Comparison of ENCODE assay signal across 25 cellular contexts in the genomic region with DNA sequence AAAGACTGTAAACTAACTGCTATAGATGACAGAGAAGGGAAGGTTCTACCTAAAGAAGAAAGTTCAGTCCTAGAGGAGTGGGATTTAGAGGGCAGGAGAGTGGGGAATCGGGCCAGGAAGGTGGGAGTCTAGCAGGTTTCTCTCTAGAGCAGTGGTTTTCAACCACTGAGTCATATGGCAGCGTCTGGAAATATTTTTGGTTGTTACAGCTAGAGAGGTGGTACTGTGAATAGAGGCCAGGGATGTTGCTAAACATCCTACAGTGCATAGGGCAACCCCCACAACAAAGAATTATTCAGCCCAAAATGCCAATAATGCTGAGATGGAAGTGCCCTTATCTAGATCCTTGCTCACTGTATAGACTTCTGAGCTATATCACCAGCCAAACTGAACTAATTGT. TPM values are rescaled to one million over a fixed set of nuclear protein-coding genes. Genes with fewer than 3 reads are reported as not detected.
DNase-seq lines count a peak whose midpoint lies in the region; ATAC-seq, FAIRE-seq and TF ChIP-seq lines count a peak whose summit lies in the region.
"Had no signal": no experiment of that assay in that cellular context is flagged by ENCODE, and none has a peak within 500 bp of the region (broad histone marks: within the 10 kb centered on the region; RNA-seq: fewer than 3 reads in every experiment).

No MANE protein-coding gene starts in this region.

- BruUV-seq in MCF 10A (replicated peaks; lab: Mats Ljungman, UMichigan): no TSS peak
- no TSS peak for BruUV-seq in mammary epithelial cell (replicated peaks; lab: Mats Ljungman, UMichigan)
- BruUV-seq in A673 (replicated peaks; lab: Mats Ljungman, UMichigan): no TSS peak

- H3K4me1 Mint-ChIP-seq in MCF 10A (ENCODE audit: insufficient read depth, unreplicated experiment) (peaks cover 20% of the 10 kb centered on the region), T-helper 17 cell (peaks cover 7% of the 10 kb centered on the region)
- H3K4me1 Mint-ChIP-seq: nephron progenitor cell had no signal

- H3K4me2 ChIP-seq in mammary epithelial cell (ENCODE audit: insufficient read depth, low read depth, low read length): no peak overlapping the region
- H3K4me2 ChIP-seq in MM.1S (ENCODE audit: low read depth, low read length): no peak overlapping the region

- intact Hi-C loops in MCF 10A (cut with micrococcal nuclease) (no loop called here), mammary epithelial cell (cut with micrococcal nuclease) (no loop called here), A673 (cut with micrococcal nuclease; ENCODE audit: unreplicated experiment) (no loop called here)

- no peak for ATAC-seq in T-helper 17 cell
- ATAC-seq: left lobe of liver had no signal

- FAIRE-seq in D721Med (lab: Jason Lieb, UNC): no peak

- in situ Hi-C loops in mammary epithelial cell (cut with MboI; ENCODE audit: low sequenced_read_pairs in 2 of 2): loop anchor here in 1 of 2 donors (25.0 kb wide), 1 partner anchor 293 kb away; no protein-coding TSS in a partner anchor

- H3K27me3 ChIP-seq in mammary epithelial cell (ENCODE audit: insufficient read depth, low read length) (no peaks in the 10 kb centered on the region), A673 (replicated peaks; ENCODE audit: insufficient read depth, low read depth, low read length, poor library complexity) (no peaks in the 10 kb centered on the region), MM.1S (replicated peaks; ENCODE audit: insufficient read depth, low read length) (no peaks in the 10 kb centered on the region)
- H3K27me3 ChIP-seq: sigmoid colon had no signal

- DNase-seq in MCF 10A (ENCODE audit: unreplicated experiment): no peak
- no peak for DNase-seq in mammary epithelial cell
- DNase-seq in T-helper 17 cell: no peak
- DNase-seq in cardiac fibroblast (ENCODE audit: low read depth in 2 of 2): peak; percentile 22 to 48
- no peak for DNase-seq in A673 (ENCODE audit: low spot score)
- no peak for DNase-seq in D721Med (ENCODE audit: insufficient read length, low spot score)
- no peak for DNase-seq in MM.1S
- DNase-seq: activated CD4-positive, CD25-positive, alpha-beta regulatory T cell; activated effector memory CD4-positive, alpha-beta T cell treated with anti-CD3 and anti-CD28 coated beads, Interleukin-2, amount 50 U/mL, for 16 hours; amygdala; caudate nucleus; DMS 273 treated with DMSO at 0.1 percent for 48 hours; GOT3; KG1; NCI-H1092; NCI-H1930; NCI-H2227 treated with DMSO at 0.1 percent for 48 hours; NCI-H748 treated with DMSO at 0.1 percent for 48 hours; nephron progenitor cell; sigmoid colon; stimulated activated CD4-positive, alpha-beta T cell treated with anti-CD3 and anti-CD28 coated beads, Interleukin-15, amount 100 ng/mL, for 24 hours; stimulated activated CD8-positive, alpha-beta memory T cell treated with anti-CD3 and anti-CD28 coated beads, Interleukin-4, amount 100 ng/mL, for 48 hours; T1000 had no signal

- H3K36me3 ChIP-seq in mammary epithelial cell (ENCODE audit: insufficient read depth, low read length) (peaks cover 30% of the 10 kb centered on the region), A673 (ENCODE audit: insufficient read depth, low read length, poor library complexity, severe bottlenecking) (peaks cover 31% of the 10 kb centered on the region), MM.1S (replicated peaks; ENCODE audit: insufficient read depth, low read length) (peaks cover 3% of the 10 kb centered on the region)

- H4K20me1 ChIP-seq in mammary epithelial cell (ENCODE audit: insufficient read depth, low read length) (no peaks in the 10 kb centered on the region), MM.1S (ENCODE audit: insufficient read depth, low read length) (no peaks in the 10 kb centered on the region)

- no peaks in the 10 kb centered on the region for H3K9me2 ChIP-seq in MM.1S (replicated peaks; ENCODE audit: insufficient read depth, low read length)

- H3K4me3 ChIP-seq in mammary epithelial cell (replicated peaks in 1 of 3; ENCODE audit: insufficient read depth in 1 of 3, low read depth in 2 of 3, low read length in 3 of 3) (no peak overlapping the region), cardiac fibroblast (replicated peaks in 1 of 2; ENCODE audit: low read depth in 2 of 2, low read length in 2 of 2) (no peak overlapping the region), A673 (ENCODE audit: low read depth, low read length, poor library complexity, severe bottlenecking) (no peak overlapping the region), MM.1S (ENCODE audit: low read length) (no peak overlapping the region)
- H3K4me3 ChIP-seq: sigmoid colon had no signal

- H3K36me3 Mint-ChIP-seq in MCF 10A (ENCODE audit: insufficient read depth, unreplicated experiment) (peaks cover 51% of the 10 kb centered on the region), T-helper 17 cell (ENCODE audit: low read depth) (peaks cover 13% of the 10 kb centered on the region)

- 83% methylated on average over 2 of the region's 2 CpGs for WGBS in mammary epithelial cell (ENCODE audit: low coverage, missing lambda C conversion rate)

- H3K4me3 Mint-ChIP-seq in MCF 10A (ENCODE audit: unreplicated experiment) (no peak overlapping the region), T-helper 17 cell (no peak overlapping the region)
- H3K4me3 Mint-ChIP-seq: nephron progenitor cell had no signal

- CTCF ChIA-PET in MCF 10A (lab: Yijun Ruan, JAX) (interaction anchor here (0.6 to 1.7 kb wide), 3 partner anchors 8 to 129 kb away, joined by 3 to 4 read pairs (median 3); no protein-coding TSS in a partner anchor), mammary epithelial cell (lab: Charles Lee; ENCODE audit: low non-redundant PET) (no interaction called here), A673 (lab: Charles Lee) (no interaction called here)

- dilution Hi-C loops in mammary epithelial cell (cut with HindIII; ENCODE audit: low sequenced_read_pairs): no loop called here

- no peak overlapping the region for H3K9ac ChIP-seq in mammary epithelial cell (ENCODE audit: insufficient read depth, low read length)
- no peak overlapping the region for H3K9ac ChIP-seq in MM.1S (ENCODE audit: low read length)

- no peak for TF ChIP-seq CTCF in MCF 10A (IDR thresholded peaks at IDR 0.05; ENCODE audit: unreplicated experiment)
- TF ChIP-seq CTCF in mammary epithelial cell (conservative IDR thresholded peaks at IDR 0.05 in 1 of 2, IDR thresholded peaks at IDR 0.05 in 1 of 2; ENCODE audit: extremely low read depth in 1 of 2, insufficient read depth in 1 of 2, low read depth in 1 of 2, low read length in 2 of 2): no peak
- no peak for TF ChIP-seq CTCF in cardiac fibroblast (IDR thresholded peaks at IDR 0.05; ENCODE audit: low read depth, low read length)
- no peak for TF ChIP-seq CTCF in A673 (conservative IDR thresholded peaks at IDR 0.05; ENCODE audit: low read depth, low read length)
- TF ChIP-seq CTCF in D721Med (IDR thresholded peaks at IDR 0.05; ENCODE audit: insufficient read depth, missing control alignments): no peak
- no peak for TF ChIP-seq CTCF in MM.1S (IDR thresholded peaks at IDR 0.05; ENCODE audit: low read length)

- H3K79me2 ChIP-seq in mammary epithelial cell (ENCODE audit: insufficient read depth, low read length) (peaks cover 72% of the 10 kb centered on the region), MM.1S (ENCODE audit: low read length) (peaks cover 18% of the 10 kb centered on the region)

- H3K9me3 Mint-ChIP-seq in MCF 10A (ENCODE audit: unreplicated experiment): no peaks in the 10 kb centered on the region

- H3K27ac Mint-ChIP-seq in MCF 10A (ENCODE audit: low read depth, unreplicated experiment) (peak overlapping the region; percentile 67), T-helper 17 cell (peak overlapping the region; percentile 72)
- H3K27ac Mint-ChIP-seq: nephron progenitor cell had no signal

- H3K4me1 ChIP-seq in mammary epithelial cell (ENCODE audit: insufficient read depth, low read length) (no peaks in the 10 kb centered on the region), A673 (ENCODE audit: insufficient read depth, low read length, poor library complexity, severe bottlenecking) (no peaks in the 10 kb centered on the region), MM.1S (ENCODE audit: low read length) (no peaks in the 10 kb centered on the region)
- H3K4me1 ChIP-seq: sigmoid colon had no signal

- H3K27ac ChIP-seq in mammary epithelial cell (ENCODE audit: insufficient read depth, low read depth, low read length): no peak overlapping the region
- H3K27ac ChIP-seq in A673 (ENCODE audit: low read depth, low read length, poor library complexity, severe bottlenecking): no peak overlapping the region
- no peak overlapping the region for H3K27ac ChIP-seq in MM.1S (ENCODE audit: low read length)
- H3K27ac ChIP-seq: C4-2B, sigmoid colon had no signal

- H3K9me3 ChIP-seq in mammary epithelial cell (replicated peaks; ENCODE audit: insufficient read depth, low read length): peaks cover 5% of the 10 kb centered on the region
- no peaks in the 10 kb centered on the region for H3K9me3 ChIP-seq in T-helper 17 cell (ENCODE audit: control insufficient read depth, low read length, poor library complexity, severe bottlenecking)
- H3K9me3 ChIP-seq in A673 (ENCODE audit: low read depth, low read length, poor library complexity, severe bottlenecking): peaks cover 4% of the 10 kb centered on the region
- no peaks in the 10 kb centered on the region for H3K9me3 ChIP-seq in MM.1S (replicated peaks; ENCODE audit: insufficient read depth, low read length)
- H3K9me3 ChIP-seq: sigmoid colon had no signal

- H3F3A ChIP-seq in MM.1S (ENCODE audit: insufficient read depth, low read length): no peaks in the 10 kb centered on the region

- H2AFZ ChIP-seq in mammary epithelial cell (ENCODE audit: low read depth, low read length) (no peak overlapping the region), MM.1S (ENCODE audit: low read length) (no peak overlapping the region)

- H3K27me3 Mint-ChIP-seq in MCF 10A (ENCODE audit: insufficient read depth, unreplicated experiment) (no peaks in the 10 kb centered on the region), T-helper 17 cell (no peaks in the 10 kb centered on the region)

- POLR2A ChIA-PET in MCF 10A (lab: Yijun Ruan, JAX) (interaction anchor here (0.7 to 1.7 kb wide), 4 partner anchors 11 to 166 kb away, joined by 3 to 5 read pairs (median 3); no protein-coding TSS in a partner anchor), A673 (lab: Charles Lee; ENCODE audit: low non-redundant PET) (no interaction called here)

RNA-seq across cellular contexts. Expression of gene ATP1B3, which starts 28.7 kb away (rescaled TPM):
- 99.9 and 102 TPM in 2 replicates for total RNA-seq in MCF 10A (2022)
- 100 to 1,000 TPM in 1 of 2 donors, 10 to 100 TPM in 1; 64.8 to 159 TPM for total RNA-seq in mammary epithelial cell
- polyA plus RNA-seq in mammary epithelial cell: 245 TPM
- polyA minus RNA-seq in mammary epithelial cell: 327 TPM
- 10 to 100 TPM; 37.3 to 70.4 TPM for total RNA-seq in T-helper 17 cell
- 130 and 167 TPM in 2 replicates for total RNA-seq in A673 (2021)

Comparison
In these comparisons a context has a peak if more than half of its experiments do, and no peak if none do; other contexts are left out.
1. DNase-seq: peak in cardiac fibroblast (2 of 2); none in MCF 10A (single experiment), mammary epithelial cell (single experiment), T-helper 17 cell (0 of 3), A673 (single experiment), D721Med (single experiment) and MM.1S (single experiment).